Comparison of ENCODE assay signal across 1 cellular context in genomic region chr18:62714671-62715438, GRCh38.
A peak's percentile ranks its signal among the peaks of the same experiment; 100 is the strongest.
TF ChIP-seq lines count a peak whose summit lies in the region.

No MANE protein-coding gene starts in this region.

TF ChIP-seq in HepG2, 621 proteins besides CTCF, POLR2A, EP300 and RAD21 (continued from another document):
- TF ChIP-seq CEBPZ (IDR thresholded peaks at IDR 0.05; ENCODE audit: low read length): no peak
- TF ChIP-seq BRF2 (CRISPR knock-in tag; IDR thresholded peaks at IDR 0.05): 0 out of 2 replicates have a peak, but pooled peaks have one; percentile 35
- 0 out of 2 replicates have a peak, but pooled peaks have one; percentile 34 for TF ChIP-seq SOX5 (CRISPR knock-in tag; IDR thresholded peaks at IDR 0.05; ENCODE audit: borderline replicate concordance)
- peak; percentile 94 for TF ChIP-seq ZGPAT (CRISPR knock-in tag; IDR thresholded peaks at IDR 0.05)
- TF ChIP-seq ZSCAN25 (CRISPR knock-in tag; IDR thresholded peaks at IDR 0.05): peak; percentile 87
- TF ChIP-seq ZNF143 (CRISPR knock-in tag; IDR thresholded peaks at IDR 0.05): peak; percentile 100
